Comparison of ENCODE assay signal across 8 cellular contexts in genomic region chr5:112186401-112186990, GRCh38.
A peak's percentile ranks its signal among the peaks of the same experiment; 100 is the strongest.
DNase-seq lines count a peak whose midpoint lies in the region; ATAC-seq and TF ChIP-seq lines count a peak whose summit lies in the region.

No MANE protein-coding gene starts in this region.

- no peak overlapping the region for H3K4me3 ChIP-seq in spleen

- 59 to 66% (median 63%) methylated on average over 4 of the region's 4 CpGs for WGBS in spleen, 5 donors

- peak; percentile 75 for DNase-seq in DMS 273 (lab: John Stamatoyannopoulos, UW; ENCODE audit: unreplicated experiment)
- DNase-seq in DMS 273 treated with DMSO at 0.1 percent for 48 hours (lab: John Stamatoyannopoulos, UW) = no peak
- DNase-seq in SKM-1 (lab: John Stamatoyannopoulos, UW; ENCODE audit: unreplicated experiment) = peak; percentile 23
- DNase-seq in fibroblast of the conjunctiva (ENCODE audit: low read depth) = peak; percentile 26
- DNase-seq in spleen = no peak

- TF ChIP-seq POLR2A in spleen (IDR thresholded peaks at IDR 0.05) = no peak

- no peaks in the 10 kb centered on the region for H3K9me3 ChIP-seq in spleen

- no peak overlapping the region for H3K27ac ChIP-seq in spleen

- peaks cover 0 to 10% (median 0%) of the 10 kb centered on the region in 6 donors for H3K36me3 ChIP-seq in spleen

- no peaks in the 10 kb centered on the region for H3K4me1 ChIP-seq in spleen

- intact Hi-C loops in spleen (cut with DNase I; ENCODE audit: low total_unique reads) = no loop called here

- TF ChIP-seq CTCF in spleen (IDR thresholded peaks at IDR 0.05 in 8 of 11, conservative IDR thresholded peaks at IDR 0.05 in 3 of 11) = peak in 6 of 11 experiments; percentile 20 to 38 (median 28)

- H3K27me3 ChIP-seq in spleen (replicated peaks in 1 of 7) = no peaks in the 10 kb centered on the region

- ATAC-seq in HG02981 (IDR thresholded peaks at IDR 0.05; ENCODE audit: unreplicated experiment) (peak; percentile 46), HG02973 (IDR thresholded peaks at IDR 0.05; ENCODE audit: unreplicated experiment) (no peak), HG03439 (IDR thresholded peaks at IDR 0.05; ENCODE audit: unreplicated experiment) (no peak)

Comparison
In these comparisons a context has a peak if more than half of its experiments do, and no peak if none do; other contexts are left out.
1. DNase-seq: peak in DMS 273 (single experiment), SKM-1 (single experiment) and fibroblast of the conjunctiva (single experiment); none in DMS 273 treated with DMSO at 0.1 percent for 48 hours (single experiment) and spleen (single experiment).